10 cellular contexts compared by ENCODE assay signal in genomic region chr2:239296020-239296932, GRCh38.
DNase-seq lines count a peak whose midpoint lies in the region; ATAC-seq and TF ChIP-seq lines count a peak whose summit lies in the region.
"Had no signal": no experiment of that assay in that cellular context is flagged by ENCODE, and none has a peak within 500 bp of the region (broad histone marks: within the 10 kb centered on the region; RNA-seq: fewer than 3 reads in every experiment).

No MANE protein-coding gene starts in this region.

- TF ChIP-seq POLR2A in esophagus squamous epithelium (IDR thresholded peaks at IDR 0.05), result no peak

- no peaks in the 10 kb centered on the region for H3K27me3 ChIP-seq in BLaER1 treated with 17β-estradiol and CSF1 and Interleukin-3, amounts not matched to agents 10 nM and 100 nM
- H3K27me3 ChIP-seq in KMS-11 (ENCODE audit: insufficient read depth, low read depth), result no peaks in the 10 kb centered on the region
- no peaks in the 10 kb centered on the region for H3K27me3 ChIP-seq in esophagus squamous epithelium
- no peaks in the 10 kb centered on the region for H3K27me3 ChIP-seq in neural progenitor cell
- no peaks in the 10 kb centered on the region for H3K27me3 ChIP-seq in MG63

- H3K9me3 ChIP-seq in BLaER1 treated with 17β-estradiol and CSF1 and Interleukin-3, amounts not matched to agents 10 nM and 100 nM (replicated peaks in 1 of 11), result no peaks in the 10 kb centered on the region
- no peaks in the 10 kb centered on the region for H3K9me3 ChIP-seq in esophagus squamous epithelium
- no peaks in the 10 kb centered on the region for H3K9me3 ChIP-seq in neural progenitor cell (ENCODE audit: low read depth)
- no peaks in the 10 kb centered on the region for H3K9me3 ChIP-seq in MG63

- H3K27ac Mint-ChIP-seq in neural progenitor cell, result peak overlapping the region; percentile 11

- no peak overlapping the region for H3K4me3 ChIP-seq in BLaER1 treated with 17β-estradiol and CSF1 and Interleukin-3, amounts not matched to agents 10 nM and 100 nM
- peak overlapping the region; percentile 67 for H3K4me3 ChIP-seq in KMS-11 (IDR thresholded peaks at IDR 0.05; ENCODE audit: insufficient read depth, low read depth, low read length)
- H3K4me3 ChIP-seq in esophagus squamous epithelium, result no peak overlapping the region
- H3K4me3 ChIP-seq in neural progenitor cell, result no peak overlapping the region
- H3K4me3 ChIP-seq in MG63, result no peak overlapping the region

- TF ChIP-seq CTCF in KMS-11 (conservative IDR thresholded peaks at IDR 0.05; ENCODE audit: low read depth, low read length), result no peak
- TF ChIP-seq CTCF in esophagus squamous epithelium (IDR thresholded peaks at IDR 0.05), result no peak
- no peak for TF ChIP-seq CTCF in neural progenitor cell (IDR thresholded peaks at IDR 0.05)

- peaks cover 27% of the 10 kb centered on the region for H3F3A ChIP-seq in neural progenitor cell (ENCODE audit: low read depth)

- no peak for DNase-seq in esophagus squamous epithelium (lab: John Stamatoyannopoulos, UW)
- no peak for DNase-seq in neural progenitor cell (ENCODE audit: low spot score)
- DNase-seq in SKM-1 treated with dmso at 0.1 percent for 144 hours (lab: John Stamatoyannopoulos, UW; ENCODE audit: unreplicated experiment), result no peak
- DNase-seq in MG63, result no peak
- DNase-seq in COLO829 (ENCODE audit: low spot score), result no peak
- DNase-seq: DMS153, trophoblast cell had no signal

- H3K4me3 Mint-ChIP-seq in neural progenitor cell, result no peak overlapping the region

- peaks cover 1% of the 10 kb centered on the region for H3K36me3 Mint-ChIP-seq in neural progenitor cell

- no peak for ATAC-seq in GM21723 (IDR thresholded peaks at IDR 0.05; ENCODE audit: unreplicated experiment)

- H3K27ac ChIP-seq in BLaER1 treated with 17β-estradiol and CSF1 and Interleukin-3, amounts not matched to agents 10 nM and 100 nM, result peak overlapping the region in 4 of 11 experiments; percentile 8 to 43 (median 32); a peak in 4 of 22 replicates
- H3K27ac ChIP-seq in KMS-11 (peak overlapping the region; percentile 78), esophagus squamous epithelium (peak overlapping the region in 3 of 4 donors; percentile 16 to 50 (median 21)), neural progenitor cell (peak overlapping the region; percentile 36)

- H3K4me1 ChIP-seq in BLaER1 treated with 17β-estradiol and CSF1 and Interleukin-3, amounts not matched to agents 10 nM and 100 nM, result peaks cover 53 to 100% (median 97%) of the 10 kb centered on the region in 10 experiments
- H3K4me1 ChIP-seq in KMS-11 (ENCODE audit: low read depth, poor library complexity, severe bottlenecking) (peaks cover 43% of the 10 kb centered on the region), esophagus squamous epithelium (peaks cover 13 to 96% (median 43%) of the 10 kb centered on the region in 3 donors), neural progenitor cell (peaks cover 59% of the 10 kb centered on the region)

- intact Hi-C loops in esophagus squamous epithelium (cut with DNase I), result no loop called here

- WGBS in esophagus squamous epithelium, 2 donors, result 81 to 92% methylated on average over 12 to 16 of the region's 19 CpGs

- no peaks in the 10 kb centered on the region for H3K36me3 ChIP-seq in BLaER1 treated with 17β-estradiol and CSF1 and Interleukin-3, amounts not matched to agents 10 nM and 100 nM
- H3K36me3 ChIP-seq in KMS-11 (ENCODE audit: insufficient read depth), result no peaks in the 10 kb centered on the region
- no peaks in the 10 kb centered on the region for H3K36me3 ChIP-seq in esophagus squamous epithelium
- no peaks in the 10 kb centered on the region for H3K36me3 ChIP-seq in neural progenitor cell
- H3K36me3 ChIP-seq in MG63, result no peaks in the 10 kb centered on the region

- H3K9me3 Mint-ChIP-seq in neural progenitor cell, result no peaks in the 10 kb centered on the region

- H3K9ac ChIP-seq in BLaER1 treated with 17β-estradiol and CSF1 and Interleukin-3, amounts not matched to agents 10 nM and 100 nM, result peak overlapping the region in 5 of 11 experiments; percentile 4 to 43 (median 19); a peak in 8 of 22 replicates
- H3K9ac ChIP-seq in KMS-11, result peak overlapping the region; percentile 17; the same call in 1 of the 2 replicates
- no peak overlapping the region for H3K9ac ChIP-seq in neural progenitor cell

- peak overlapping the region; percentile 48 to 97 (median 79) for H3K4me2 ChIP-seq in BLaER1 treated with 17β-estradiol and CSF1 and Interleukin-3, amounts not matched to agents 10 nM and 100 nM
- peak overlapping the region; percentile 74 for H3K4me2 ChIP-seq in KMS-11
- H3K4me2 ChIP-seq in neural progenitor cell, result peak overlapping the region; percentile 39

- H3K79me2 ChIP-seq in KMS-11 (ENCODE audit: insufficient read depth, low read depth) (peaks cover 41% of the 10 kb centered on the region; the same call in 1 of the 2 replicates), neural progenitor cell (ENCODE audit: low read depth) (peaks cover 64% of the 10 kb centered on the region)

- peaks cover 83 to 100% (median 96%) of the 10 kb centered on the region in 11 experiments for H4K20me1 ChIP-seq in BLaER1 treated with 17β-estradiol and CSF1 and Interleukin-3, amounts not matched to agents 10 nM and 100 nM
- H4K20me1 ChIP-seq in KMS-11 (ENCODE audit: insufficient read depth) (no peaks in the 10 kb centered on the region), neural progenitor cell (ENCODE audit: low read depth) (peaks cover 88% of the 10 kb centered on the region)

- H2AFZ ChIP-seq in KMS-11 (ENCODE audit: low read depth), result no peak overlapping the region
- no peak overlapping the region for H2AFZ ChIP-seq in neural progenitor cell (replicated peaks)

- peaks cover 70% of the 10 kb centered on the region for H3K4me1 Mint-ChIP-seq in neural progenitor cell

- H3K27me3 Mint-ChIP-seq in neural progenitor cell (ENCODE audit: insufficient read depth, low read depth), result no peaks in the 10 kb centered on the region
